Comparison of ENCODE assay signal across 1 cellular context in genomic region chr1:89203166-89203565, GRCh38.
TF ChIP-seq lines count a peak whose summit lies in the region.

No MANE protein-coding gene starts in this region.

TF ChIP-seq in SK-N-SH, 30 proteins besides CTCF, POLR2A, EP300 and RAD21 (continued from another document):
- TF ChIP-seq, protein P1, sequence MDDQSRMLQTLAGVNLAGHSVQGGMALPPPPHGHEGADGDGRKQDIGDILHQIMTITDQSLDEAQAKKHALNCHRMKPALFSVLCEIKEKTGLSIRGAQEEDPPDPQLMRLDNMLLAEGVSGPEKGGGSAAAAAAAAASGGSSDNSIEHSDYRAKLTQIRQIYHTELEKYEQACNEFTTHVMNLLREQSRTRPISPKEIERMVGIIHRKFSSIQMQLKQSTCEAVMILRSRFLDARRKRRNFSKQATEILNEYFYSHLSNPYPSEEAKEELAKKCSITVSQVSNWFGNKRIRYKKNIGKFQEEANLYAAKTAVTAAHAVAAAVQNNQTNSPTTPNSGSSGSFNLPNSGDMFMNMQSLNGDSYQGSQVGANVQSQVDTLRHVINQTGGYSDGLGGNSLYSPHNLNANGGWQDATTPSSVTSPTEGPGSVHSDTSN (IDR thresholded peaks at IDR 0.05) = no peak
- TF ChIP-seq TAF1 (IDR thresholded peaks at IDR 0.05; ENCODE audit: borderline replicate concordance, low read depth, low read length) = no peak
- no peak for TF ChIP-seq POLR2AphosphoS5 (IDR thresholded peaks at IDR 0.05; ENCODE audit: low read depth, low read length)
